9 cellular contexts compared by ENCODE assay signal in the genomic region with DNA sequence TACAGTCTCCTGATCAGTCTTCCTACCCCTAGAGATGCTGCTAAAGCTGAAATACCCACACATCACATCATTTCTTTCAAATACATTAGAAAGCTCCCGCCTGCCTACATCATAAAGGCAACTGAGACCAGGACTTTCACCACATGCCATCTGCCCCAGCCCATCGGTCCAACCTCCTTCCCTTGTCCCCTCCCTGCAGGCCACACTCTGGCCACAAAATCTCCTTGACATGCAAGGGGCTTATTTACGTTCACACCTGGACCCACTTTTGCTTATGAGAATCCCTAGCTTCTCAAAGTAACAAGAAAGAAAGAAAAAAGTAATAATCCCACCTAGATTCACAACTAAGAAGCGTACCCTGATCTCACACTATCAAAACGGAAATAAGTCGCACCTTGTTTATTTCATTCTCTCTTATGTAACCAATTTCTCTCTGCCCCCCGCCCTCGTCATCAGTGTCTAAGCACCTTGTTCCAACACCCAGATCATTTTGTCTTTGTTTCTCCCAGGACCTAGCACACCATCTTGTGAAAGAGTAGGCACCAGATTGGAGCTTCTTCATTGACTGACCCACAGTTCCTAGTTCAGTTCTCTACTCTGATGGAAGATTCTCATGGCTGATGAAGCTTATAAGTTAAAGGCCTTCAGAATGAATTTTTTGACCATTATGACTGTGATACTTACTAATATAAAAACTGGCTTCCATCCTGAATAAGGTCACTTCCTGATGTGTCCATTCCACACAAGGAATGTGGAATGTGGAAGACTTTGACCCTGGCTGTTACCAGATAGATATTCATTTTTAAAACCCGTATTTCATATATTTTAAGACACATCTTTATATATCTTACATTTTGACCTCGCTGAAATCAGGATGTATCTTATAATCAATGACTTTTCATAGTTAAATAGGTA. TPM values are rescaled to one million over a fixed set of nuclear protein-coding genes. Genes with fewer than 3 reads are reported as not detected.
DNase-seq lines count a peak whose midpoint lies in the region; ATAC-seq and TF ChIP-seq lines count a peak whose summit lies in the region.
"Had no signal": no experiment of that assay in that cellular context is flagged by ENCODE, and none has a peak within 500 bp of the region (broad histone marks: within the 10 kb centered on the region; RNA-seq: fewer than 3 reads in every experiment).

No MANE protein-coding gene starts in this region.

- H3K27ac ChIP-seq in heart right ventricle = peak overlapping the region in 9 of 10 donors; percentile 23 to 99 (median 76)
- H3K27ac ChIP-seq in vagina = peak overlapping the region; percentile 37

- peaks cover 9 to 77% (median 51%) of the 10 kb centered on the region in 9 donors for H3K4me1 ChIP-seq in heart right ventricle
- H3K4me1 ChIP-seq in vagina = peaks cover 32% of the 10 kb centered on the region

- 92% methylated on average over 10 of the region's 10 CpGs for WGBS in heart right ventricle, 2 donors

- H3K27me3 ChIP-seq in heart right ventricle = no peaks in the 10 kb centered on the region
- H3K27me3 ChIP-seq in vagina = no peaks in the 10 kb centered on the region

- no peak overlapping the region for H3K4me3 ChIP-seq in heart right ventricle
- no peak overlapping the region for H3K4me3 ChIP-seq in vagina
- H3K4me3 ChIP-seq: skin epidermis had no signal

- intact Hi-C loops in heart right ventricle (cut with DNase I) (no loop called here), cardiac septum (cut with DNase I) (loop anchor here (2.0 kb wide), 1 partner anchor 49 kb away; no protein-coding TSS in a partner anchor), vagina (cut with DNase I) (no loop called here)

- no peak for DNase-seq in heart right ventricle
- no peak for DNase-seq in cardiac septum (ENCODE audit: low spot score)
- peak; percentile 35 for DNase-seq in central memory CD4-positive, alpha-beta T cell
- peak; percentile 40 for DNase-seq in myocyte (ENCODE audit: low read depth)
- DNase-seq in vagina (ENCODE audit: extremely low spot score in 2 of 2) = no peak
- no peak for DNase-seq in retina
- DNase-seq in NCI-H1436 (lab: John Stamatoyannopoulos, UW) = no peak
- DNase-seq in stimulated activated CD4-positive, alpha-beta T cell treated with anti-CD3 and anti-CD28 coated beads, Interleukin-2, amount 100 ng/mL, for 48 hours = no peak

- no peak for TF ChIP-seq CTCF in heart right ventricle (IDR thresholded peaks at IDR 0.05)
- TF ChIP-seq CTCF in vagina (IDR thresholded peaks at IDR 0.05) = no peak

- no peaks in the 10 kb centered on the region for H3K9me3 ChIP-seq in heart right ventricle
- no peaks in the 10 kb centered on the region for H3K9me3 ChIP-seq in vagina

- H3K36me3 ChIP-seq in heart right ventricle = peaks cover 0 to 47% (median 16%) of the 10 kb centered on the region in 9 donors
- H3K36me3 ChIP-seq in vagina = peaks cover 0 to 24% of the 10 kb centered on the region in 2 donors

- ATAC-seq in heart right ventricle = no peak

- no peak for TF ChIP-seq POLR2A in vagina (IDR thresholded peaks at IDR 0.05)

RNA-seq across cellular contexts. Expression of a gene that starts 7.7 kb away (rescaled TPM):
- total RNA-seq in heart right ventricle = 100 to 1,000 TPM in 4 of 10 donors, 10 to 100 TPM in 6; 89.8 to 125 (median 98.2) TPM
- polyA plus RNA-seq in heart right ventricle = 10 to 100 TPM; 52.2 to 83.1 TPM
- total RNA-seq in cardiac septum = 95.3 TPM
- 145 and 207 TPM in 2 replicates for total RNA-seq in myocyte
- 129 TPM for polyA plus RNA-seq in myocyte (2012)
- 44.0 TPM for total RNA-seq in vagina

RNA-seq across cellular contexts. Expression of a gene that starts 36.8 kb away (rescaled TPM):
- total RNA-seq in heart right ventricle (1 to 10 TPM; 2.8 to 6.2 (median 4.1) TPM), cardiac septum (2.6 TPM), myocyte (7.1 and 8.2 TPM in 2 replicates), vagina (11.5 TPM)
- polyA plus RNA-seq in heart right ventricle = 1 to 10 TPM; 2.4 to 5.3 TPM
- polyA plus RNA-seq in myocyte (2012) = 5.7 TPM

RNA-seq across cellular contexts. Expression of a gene that starts 50.5 kb away (rescaled TPM):
- total RNA-seq in heart right ventricle = 10 to 100 TPM in 6 of 10 donors, 1 to 10 TPM in 4; 9.2 to 13.7 (median 10.3) TPM
- 10 to 100 TPM in 1 of 2 donors, 1 to 10 TPM in 1; 5.3 to 23.6 TPM for polyA plus RNA-seq in heart right ventricle
- 10.0 TPM for total RNA-seq in cardiac septum
- total RNA-seq in myocyte = 5.3 and 7.4 TPM in 2 replicates
- 4.8 TPM for polyA plus RNA-seq in myocyte (2012)
- total RNA-seq in vagina = 31.2 TPM

Comparison
In these comparisons a context has a peak if more than half of its experiments do, and no peak if none do; other contexts are left out.
1. DNase-seq: peak in central memory CD4-positive, alpha-beta T cell (single experiment) and myocyte (single experiment); none in heart right ventricle (0 of 2), cardiac septum (single experiment), vagina (0 of 2), retina (single experiment), NCI-H1436 (single experiment) and stimulated activated CD4-positive, alpha-beta T cell treated with anti-CD3 and anti-CD28 coated beads, Interleukin-2, amount 100 ng/mL, for 48 hours (0 of 2).